1 cellular context compared by ENCODE assay signal in the genomic region with DNA sequence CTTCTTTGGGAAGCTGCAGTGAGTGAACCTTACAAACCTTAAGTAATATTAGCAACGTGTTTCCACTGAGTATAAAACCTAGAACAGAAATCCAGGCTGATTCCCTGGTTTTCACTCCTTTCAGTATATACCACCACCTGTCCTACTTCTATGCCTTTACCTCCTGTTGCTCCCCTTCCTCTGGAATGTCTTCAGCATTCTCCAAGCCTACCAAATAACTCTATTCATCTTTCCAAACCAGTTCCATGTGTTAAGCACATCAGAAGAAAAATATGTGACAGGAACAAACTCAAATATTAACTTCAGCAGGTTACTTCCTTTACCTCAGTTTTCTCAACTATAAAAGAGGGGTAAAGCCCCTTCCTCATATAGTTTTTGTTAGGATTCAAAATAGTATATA.
TF ChIP-seq lines count a peak whose summit lies in the region.

No MANE protein-coding gene starts in this region.

TF ChIP-seq in HCT116, 20 proteins besides CTCF, POLR2A, EP300 and RAD21 (continued from another document):
- TF ChIP-seq, protein P1, sequence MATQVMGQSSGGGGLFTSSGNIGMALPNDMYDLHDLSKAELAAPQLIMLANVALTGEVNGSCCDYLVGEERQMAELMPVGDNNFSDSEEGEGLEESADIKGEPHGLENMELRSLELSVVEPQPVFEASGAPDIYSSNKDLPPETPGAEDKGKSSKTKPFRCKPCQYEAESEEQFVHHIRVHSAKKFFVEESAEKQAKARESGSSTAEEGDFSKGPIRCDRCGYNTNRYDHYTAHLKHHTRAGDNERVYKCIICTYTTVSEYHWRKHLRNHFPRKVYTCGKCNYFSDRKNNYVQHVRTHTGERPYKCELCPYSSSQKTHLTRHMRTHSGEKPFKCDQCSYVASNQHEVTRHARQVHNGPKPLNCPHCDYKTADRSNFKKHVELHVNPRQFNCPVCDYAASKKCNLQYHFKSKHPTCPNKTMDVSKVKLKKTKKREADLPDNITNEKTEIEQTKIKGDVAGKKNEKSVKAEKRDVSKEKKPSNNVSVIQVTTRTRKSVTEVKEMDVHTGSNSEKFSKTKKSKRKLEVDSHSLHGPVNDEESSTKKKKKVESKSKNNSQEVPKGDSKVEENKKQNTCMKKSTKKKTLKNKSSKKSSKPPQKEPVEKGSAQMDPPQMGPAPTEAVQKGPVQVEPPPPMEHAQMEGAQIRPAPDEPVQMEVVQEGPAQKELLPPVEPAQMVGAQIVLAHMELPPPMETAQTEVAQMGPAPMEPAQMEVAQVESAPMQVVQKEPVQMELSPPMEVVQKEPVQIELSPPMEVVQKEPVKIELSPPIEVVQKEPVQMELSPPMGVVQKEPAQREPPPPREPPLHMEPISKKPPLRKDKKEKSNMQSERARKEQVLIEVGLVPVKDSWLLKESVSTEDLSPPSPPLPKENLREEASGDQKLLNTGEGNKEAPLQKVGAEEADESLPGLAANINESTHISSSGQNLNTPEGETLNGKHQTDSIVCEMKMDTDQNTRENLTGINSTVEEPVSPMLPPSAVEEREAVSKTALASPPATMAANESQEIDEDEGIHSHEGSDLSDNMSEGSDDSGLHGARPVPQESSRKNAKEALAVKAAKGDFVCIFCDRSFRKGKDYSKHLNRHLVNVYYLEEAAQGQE (IDR thresholded peaks at IDR 0.05; ENCODE audit: low read depth) = no peak
- TF ChIP-seq CEBPB (IDR thresholded peaks at IDR 0.05; ENCODE audit: low read depth) = no peak
- no peak for TF ChIP-seq JUND (IDR thresholded peaks at IDR 0.05)
- TF ChIP-seq POLR2AphosphoS5 (IDR thresholded peaks at IDR 0.05; ENCODE audit: low read depth, low read length) = no peak
- TF ChIP-seq, protein P2, sequence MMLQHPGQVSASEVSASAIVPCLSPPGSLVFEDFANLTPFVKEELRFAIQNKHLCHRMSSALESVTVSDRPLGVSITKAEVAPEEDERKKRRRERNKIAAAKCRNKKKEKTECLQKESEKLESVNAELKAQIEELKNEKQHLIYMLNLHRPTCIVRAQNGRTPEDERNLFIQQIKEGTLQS (IDR thresholded peaks at IDR 0.05) = no peak
- TF ChIP-seq, protein P3, sequence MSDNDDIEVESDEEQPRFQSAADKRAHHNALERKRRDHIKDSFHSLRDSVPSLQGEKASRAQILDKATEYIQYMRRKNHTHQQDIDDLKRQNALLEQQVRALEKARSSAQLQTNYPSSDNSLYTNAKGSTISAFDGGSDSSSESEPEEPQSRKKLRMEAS (IDR thresholded peaks at IDR 0.05) = no peak
- no peak for TF ChIP-seq SRF (IDR thresholded peaks at IDR 0.05; ENCODE audit: low read depth)
